ENCODE assay signal across 8 cellular contexts in the genomic region with DNA sequence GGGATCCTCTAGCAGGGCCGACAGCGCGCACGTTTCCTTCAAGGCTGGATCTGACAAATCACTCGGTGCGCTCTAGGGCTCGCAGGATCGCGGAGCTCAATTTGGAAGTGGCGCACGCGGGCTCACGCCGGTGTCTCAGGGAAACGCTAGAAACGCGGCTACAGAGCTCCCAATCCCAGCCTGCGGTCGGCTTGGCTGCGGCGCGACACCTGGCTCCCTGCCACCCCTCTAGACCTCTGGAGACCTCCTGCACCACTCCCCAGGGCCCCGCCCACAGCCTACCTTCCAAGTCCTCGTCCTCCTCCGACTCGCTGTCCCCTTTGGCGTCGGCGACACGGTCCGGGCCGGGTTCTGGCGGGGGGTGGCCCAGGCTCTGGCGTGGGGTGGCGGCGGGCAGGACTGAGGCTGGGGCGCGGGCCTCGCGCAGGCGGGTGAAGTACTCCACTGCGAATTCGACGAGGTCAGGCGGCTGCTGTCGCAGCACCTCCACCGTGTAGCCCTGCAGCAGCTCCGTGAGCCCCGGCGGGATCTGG. TPM values are rescaled to one million over a fixed set of nuclear protein-coding genes. Genes with fewer than 3 reads are reported as not detected.
A peak's percentile ranks its signal among the peaks of the same experiment; 100 is the strongest.
DNase-seq lines count a peak whose midpoint lies in the region; ATAC-seq and TF ChIP-seq lines count a peak whose summit lies in the region.

No MANE protein-coding gene starts in this region.

- H3K9me3 Mint-ChIP-seq in activated T-cell treated with anti-CD3 and anti-CD28 coated beads, Interleukin-2, amount 50 U/mL, for 4 hours: no peaks in the 10 kb centered on the region

- ATAC-seq in GM19397 (IDR thresholded peaks at IDR 0.05; ENCODE audit: unreplicated experiment) (peak; percentile 32), HG03571 (IDR thresholded peaks at IDR 0.05; ENCODE audit: unreplicated experiment) (peak; percentile 32), mucosa of descending colon (peak; percentile 78)
- ATAC-seq in activated T-cell treated with anti-CD3 and anti-CD28 coated beads, Interleukin-2, amount 50 U/mL, for 4 hours: peak; percentile 54 to 55

- no peaks in the 10 kb centered on the region for H3K27me3 Mint-ChIP-seq in activated T-cell treated with anti-CD3 and anti-CD28 coated beads, Interleukin-2, amount 50 U/mL, for 4 hours (ENCODE audit: low read depth)

- no peak for DNase-seq in BJ (ENCODE audit: low read depth)
- peak; percentile 22 for DNase-seq in NOMO-1 treated with dmso at 0.1 percent for 144 hours (lab: John Stamatoyannopoulos, UW; ENCODE audit: unreplicated experiment)
- DNase-seq in activated T-cell treated with anti-CD3 and anti-CD28 coated beads, Interleukin-2, amount 50 U/mL, for 4 hours: peak; percentile 33
- DNase-seq in mucosa of descending colon: peak; percentile 87 to 91 (median 90)
- peak; percentile 8 to 15 for DNase-seq in stimulated activated CD8-positive, alpha-beta memory T cell treated with anti-CD3 and anti-CD28 coated beads, Interleukin-4, amount 100 ng/mL, for 1 hour (ENCODE audit: low read depth in 2 of 2, low spot score in 1 of 2)

- H3K4me3 ChIP-seq in BJ (ENCODE audit: low read depth, low read length) (peak overlapping the region; percentile 89), esophagus (ENCODE audit: low read depth in 1 of 2, low read length in 2 of 2) (peak overlapping the region; percentile 80 to 89), mucosa of descending colon (peak overlapping the region; percentile 76)

- peaks cover 3 to 6% of the 10 kb centered on the region in 2 donors for H3K4me1 ChIP-seq in esophagus (ENCODE audit: control insufficient read depth in 2 of 2, insufficient read depth in 2 of 2, low read length in 1 of 2)
- peaks cover 20% of the 10 kb centered on the region for H3K4me1 ChIP-seq in mucosa of descending colon (ENCODE audit: low read depth)

- H3K36me3 Mint-ChIP-seq in activated T-cell treated with anti-CD3 and anti-CD28 coated beads, Interleukin-2, amount 50 U/mL, for 4 hours (ENCODE audit: insufficient read depth): no peaks in the 10 kb centered on the region

- peaks cover 30% of the 10 kb centered on the region for H3K4me1 Mint-ChIP-seq in activated T-cell treated with anti-CD3 and anti-CD28 coated beads, Interleukin-2, amount 50 U/mL, for 4 hours (ENCODE audit: low read depth)

- CTCF ChIA-PET in BJ (lab: Yijun Ruan, JAX): interaction anchor here (0.7 to 1.0 kb wide), 2 partner anchors 12 to 87 kb away, joined by 3 to 6 read pairs; no protein-coding TSS in a partner anchor

- H3K4me3 Mint-ChIP-seq in activated T-cell treated with anti-CD3 and anti-CD28 coated beads, Interleukin-2, amount 50 U/mL, for 4 hours: peak overlapping the region; percentile 89

- WGBS in esophagus, 2 donors: 1% methylated on average over 41 to 50 of the region's 50 CpGs

- H3K27me3 ChIP-seq in BJ (ENCODE audit: control insufficient read depth, insufficient read depth, low read length): no peaks in the 10 kb centered on the region
- H3K27me3 ChIP-seq in esophagus (ENCODE audit: control insufficient read depth in 1 of 2, insufficient read depth in 2 of 2, low read length in 2 of 2): no peaks in the 10 kb centered on the region

- H3K27ac ChIP-seq in esophagus (ENCODE audit: low read depth in 2 of 2, low read length in 1 of 2): peak overlapping the region; percentile 96

- intact Hi-C loops in mucosa of descending colon (cut with DNase I, micrococcal nuclease): no loop called here

- TF ChIP-seq CTCF in BJ (IDR thresholded peaks at IDR 0.05; ENCODE audit: insufficient read depth, low read depth, low read length) (no peak), mucosa of descending colon (IDR thresholded peaks at IDR 0.05) (no peak)

- POLR2A ChIA-PET in BJ (lab: Charles Lee): no interaction called here

- H3K9me3 ChIP-seq in esophagus (ENCODE audit: control insufficient read depth in 2 of 2, insufficient read depth in 1 of 2, low read depth in 1 of 2, low read length in 1 of 2): no peaks in the 10 kb centered on the region
- H3K9me3 ChIP-seq in mucosa of descending colon: no peaks in the 10 kb centered on the region

- H3K36me3 ChIP-seq in BJ (ENCODE audit: control insufficient read depth, insufficient read depth, low read length) (no peaks in the 10 kb centered on the region), esophagus (ENCODE audit: control insufficient read depth in 2 of 2, insufficient read depth in 2 of 2, low read length in 1 of 2) (no peaks in the 10 kb centered on the region), mucosa of descending colon (ENCODE audit: low read depth) (no peaks in the 10 kb centered on the region)

RNA-seq across cellular contexts. Expression of gene PRKAR2A, which starts 0.6 kb away (rescaled TPM):
- polyA plus RNA-seq in BJ (2011; rRNA removed): 9.0 and 15.3 TPM in 2 replicates
- polyA minus RNA-seq in BJ (2011; rRNA and poly(A)+ RNA removed): 32.9 and 48.6 TPM in 2 replicates
- 10 to 100 TPM; 60.7 to 75.9 (median 70.7) TPM for total RNA-seq in activated T-cell treated with anti-CD3 and anti-CD28 coated beads, Interleukin-2, amount 50 U/mL, for 4 hours
- polyA plus RNA-seq in esophagus: 10 to 100 TPM in 1 of 2 donors, 1 to 10 TPM in 1; 7.2 to 11.3 TPM
- 10 to 100 TPM; 53.3 to 76.3 (median 55.6) TPM for total RNA-seq in mucosa of descending colon

RNA-seq across cellular contexts. Expression of gene SLC25A20, which starts 51.6 kb away (rescaled TPM):
- polyA plus RNA-seq in BJ (2011; rRNA removed) (20.4 and 30.2 TPM in 2 replicates), esophagus (1 to 10 TPM; 5.8 to 9.0 TPM)
- polyA minus RNA-seq in BJ (2011; rRNA and poly(A)+ RNA removed): 6.1 and 11.1 TPM in 2 replicates
- 10 to 100 TPM; 13.9 to 19.0 (median 17.5) TPM for total RNA-seq in activated T-cell treated with anti-CD3 and anti-CD28 coated beads, Interleukin-2, amount 50 U/mL, for 4 hours
- total RNA-seq in mucosa of descending colon: 10 to 100 TPM; 32.7 to 39.0 (median 36.9) TPM
